8 cellular contexts compared by ENCODE assay signal in genomic region chr6:144151010-144151727, GRCh38. TPM values are rescaled to one million over a fixed set of nuclear protein-coding genes. Genes with fewer than 3 reads are reported as not detected.
DNase-seq lines count a peak whose midpoint lies in the region; ATAC-seq, FAIRE-seq and TF ChIP-seq lines count a peak whose summit lies in the region.

No MANE protein-coding gene starts in this region.

- H3K27ac ChIP-seq in OCI-LY1 (ENCODE audit: low read depth, low read length, poor library complexity, severe bottlenecking), result peak overlapping the region; percentile 8

- no peaks in the 10 kb centered on the region for H3K36me3 ChIP-seq in OCI-LY1 (ENCODE audit: insufficient read depth, low read length)

- H4K20me1 ChIP-seq in OCI-LY1 (ENCODE audit: insufficient read depth, low read length), result no peaks in the 10 kb centered on the region

- DNase-seq in GM18507 (ENCODE audit: extremely low spot score, insufficient read length, low read depth), result peak; percentile 46
- peak; percentile 43 for DNase-seq in activated T-helper 1 cell treated with Interleukin-2 at 50 U/mL for 16 hours (ENCODE audit: low read depth)
- peak; percentile 68 for DNase-seq in Right ventricle myocardium inferior (ENCODE audit: missing footprints)
- no peak for DNase-seq in retinal pigment epithelial cell (ENCODE audit: low read depth)
- no peak for DNase-seq in DMS79 (lab: John Stamatoyannopoulos, UW)
- no peak for DNase-seq in NCI-H146 (lab: John Stamatoyannopoulos, UW)

- peak; percentile 98 for FAIRE-seq in GM18507 (lab: Jason Lieb, UNC)

- intact Hi-C loops in Right ventricle myocardium inferior (cut with DNase I), result loop anchor here (1.0 to 5.0 kb wide), 3 partner anchors 44 to 134 kb away; partner anchors contain the start of gene UTRN

- peak overlapping the region; percentile 57 for H3K9ac ChIP-seq in OCI-LY1 (ENCODE audit: low read length)

- H3K27me3 ChIP-seq in OCI-LY1 (ENCODE audit: insufficient read depth, low read length), result peaks cover 5% of the 10 kb centered on the region; the same call in 1 of the 2 replicates

- peaks cover 19% of the 10 kb centered on the region for H3K4me1 ChIP-seq in OCI-LY1 (ENCODE audit: insufficient read depth, low read length, severe bottlenecking)

- no peaks in the 10 kb centered on the region for H3K9me3 ChIP-seq in OCI-LY1 (ENCODE audit: low read length)

- H3F3A ChIP-seq in OCI-LY1 (ENCODE audit: insufficient read depth, low read length), result no peaks in the 10 kb centered on the region

- H2AFZ ChIP-seq in OCI-LY1 (ENCODE audit: low read length), result peak overlapping the region; percentile 71

- peak overlapping the region; percentile 92 for H3K4me2 ChIP-seq in OCI-LY1 (ENCODE audit: low read length)

- H3K9me2 ChIP-seq in OCI-LY1 (ENCODE audit: low read depth, low read length), result no peaks in the 10 kb centered on the region

- H3K4me3 ChIP-seq in OCI-LY1 (ENCODE audit: low read depth, low read length, poor library complexity, severe bottlenecking) (peak overlapping the region; percentile 71), retinal pigment epithelial cell (ENCODE audit: low read length) (peak overlapping the region; percentile 63)

- ATAC-seq in HG02840 (IDR thresholded peaks at IDR 0.05; ENCODE audit: low FRiP score, unreplicated experiment) (peak; percentile 59), Right ventricle myocardium inferior (peak; percentile 40)

- TF ChIP-seq CTCF in OCI-LY1 (IDR thresholded peaks at IDR 0.05; ENCODE audit: low read length) (no peak), retinal pigment epithelial cell (conservative IDR thresholded peaks at IDR 0.05; ENCODE audit: low read depth, low read length) (no peak)

- no peaks in the 10 kb centered on the region for H3K79me2 ChIP-seq in OCI-LY1 (ENCODE audit: insufficient read depth, low read length)

RNA-seq across cellular contexts. Expression of gene STX11, which starts 0.9 kb away (rescaled TPM):
- total RNA-seq in Right ventricle myocardium inferior, result 11.1 TPM

RNA-seq across cellular contexts. Expression of gene SF3B5, which starts 55.8 kb away (rescaled TPM):
- total RNA-seq in Right ventricle myocardium inferior, result 121 TPM

Comparison
In these comparisons a context has a peak if more than half of its experiments do, and no peak if none do; other contexts are left out.
1. DNase-seq: peak in GM18507 (single experiment), activated T-helper 1 cell treated with Interleukin-2 at 50 U/mL for 16 hours (single experiment) and Right ventricle myocardium inferior (single experiment); none in retinal pigment epithelial cell (single experiment), DMS79 (single experiment) and NCI-H146 (single experiment).